Comparison of ENCODE assay signal across 8 cellular contexts in the genomic region with DNA sequence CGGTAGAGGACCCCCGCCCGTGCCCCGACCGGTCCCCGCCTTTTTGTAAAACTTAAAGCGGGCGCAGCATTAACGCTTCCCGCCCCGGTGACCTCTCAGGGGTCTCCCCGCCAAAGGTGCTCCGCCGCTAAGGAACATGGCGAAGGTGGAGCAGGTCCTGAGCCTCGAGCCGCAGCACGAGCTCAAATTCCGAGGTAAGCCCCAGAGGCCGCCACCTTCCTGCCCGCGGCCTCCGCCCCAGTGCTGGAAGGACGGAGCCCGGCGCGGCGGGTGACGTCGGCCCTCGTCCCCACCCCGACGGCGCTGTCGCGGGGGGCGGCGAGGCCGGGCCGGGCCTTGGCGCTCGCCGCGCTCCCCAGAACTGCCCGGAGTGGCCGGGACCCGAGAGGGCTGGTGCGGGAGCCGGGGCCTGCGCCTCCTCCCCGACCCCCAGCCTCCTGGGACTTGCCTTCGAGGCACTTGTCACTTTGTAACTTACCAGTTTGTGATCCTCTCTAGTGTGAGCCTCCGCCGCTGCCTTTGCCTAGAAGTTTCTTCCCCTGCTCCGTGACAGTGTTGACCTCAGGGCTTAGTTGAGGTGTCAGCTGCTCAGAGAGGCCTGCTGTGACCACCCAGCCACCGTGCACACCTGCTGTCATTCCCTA. TPM values are rescaled to one million over a fixed set of nuclear protein-coding genes. Genes with fewer than 3 reads are reported as not detected.
DNase-seq lines count a peak whose midpoint lies in the region; ATAC-seq and TF ChIP-seq lines count a peak whose summit lies in the region.

No MANE protein-coding gene starts in this region.

- H3K27ac Mint-ChIP-seq in activated CD4-positive, alpha-beta T cell treated with anti-CD3 and anti-CD28 coated beads, Interleukin-2, amount 10 ng/mL, durations not matched to agents 24 days and 14 days: peak overlapping the region; percentile 93

- DNase-seq in DMS53 (lab: John Stamatoyannopoulos, UW): peak; percentile 71
- no peak for DNase-seq in DMS53 treated with DMSO at 0.1 percent for 48 hours (lab: John Stamatoyannopoulos, UW; ENCODE audit: unreplicated experiment)
- peak; percentile 20 for DNase-seq in HT1080 (ENCODE audit: low read depth)
- peak; percentile 85 for DNase-seq in activated CD4-positive, alpha-beta T cell treated with anti-CD3 and anti-CD28 coated beads, Interleukin-2, amount 10 ng/mL, durations not matched to agents 24 days and 14 days
- DNase-seq in fibroblast of villous mesenchyme (ENCODE audit: low read depth): peak; percentile 47
- DNase-seq in NCI-H524 treated with DMSO at 0.1 percent for 48 hours (lab: John Stamatoyannopoulos, UW): no peak

- H3K4me1 ChIP-seq in neutrophil (ENCODE audit: control insufficient read depth in 1 of 2, insufficient read depth in 1 of 2, low read depth in 1 of 2, low read length in 1 of 2): peaks cover 34% of the 10 kb centered on the region in 2 experiments

- H3K36me3 Mint-ChIP-seq in activated CD4-positive, alpha-beta T cell treated with anti-CD3 and anti-CD28 coated beads, Interleukin-2, amount 10 ng/mL, durations not matched to agents 24 days and 14 days (ENCODE audit: low read depth): peaks cover 27% of the 10 kb centered on the region

- H3K27ac ChIP-seq in neutrophil: peak overlapping the region; percentile 92

- H3K9me3 Mint-ChIP-seq in activated CD4-positive, alpha-beta T cell treated with anti-CD3 and anti-CD28 coated beads, Interleukin-2, amount 10 ng/mL, durations not matched to agents 24 days and 14 days: no peaks in the 10 kb centered on the region

- peaks cover 9% of the 10 kb centered on the region for H3K27me3 Mint-ChIP-seq in activated CD4-positive, alpha-beta T cell treated with anti-CD3 and anti-CD28 coated beads, Interleukin-2, amount 10 ng/mL, durations not matched to agents 24 days and 14 days

- peak overlapping the region; percentile 89 for H3K4me3 Mint-ChIP-seq in activated CD4-positive, alpha-beta T cell treated with anti-CD3 and anti-CD28 coated beads, Interleukin-2, amount 10 ng/mL, durations not matched to agents 24 days and 14 days

- H3K4me1 Mint-ChIP-seq in activated CD4-positive, alpha-beta T cell treated with anti-CD3 and anti-CD28 coated beads, Interleukin-2, amount 10 ng/mL, durations not matched to agents 24 days and 14 days: peaks cover 33% of the 10 kb centered on the region

- H3K4me3 ChIP-seq in fibroblast of villous mesenchyme (ENCODE audit: low read depth, low read length) (peak overlapping the region; percentile 95), neutrophil (ENCODE audit: low read depth in 1 of 2, low read length in 1 of 2) (peak overlapping the region; percentile 84 to 94)

- TF ChIP-seq CTCF in fibroblast of villous mesenchyme (IDR thresholded peaks at IDR 0.05; ENCODE audit: insufficient read depth, low read depth, low read length) (no peak), neutrophil (IDR thresholded peaks at IDR 0.05) (peak; percentile 10)

- ATAC-seq in GM21526 (IDR thresholded peaks at IDR 0.05; ENCODE audit: low FRiP score, unreplicated experiment): peak; percentile 34

- intact Hi-C loops in activated CD4-positive, alpha-beta T cell treated with anti-CD3 and anti-CD28 coated beads, Interleukin-2, amount 10 ng/mL, durations not matched to agents 24 days and 14 days (cut with micrococcal nuclease): loop anchor here (1.0 to 5.0 kb wide), 5 partner anchors 19 to 997 kb away; partner anchors contain the start of genes RAB22A, RBM38 and STX16

- H3K9me3 ChIP-seq in neutrophil: no peaks in the 10 kb centered on the region

- peaks cover 11% of the 10 kb centered on the region for H3K36me3 ChIP-seq in neutrophil

- H3K27me3 ChIP-seq in neutrophil: peaks cover 17% of the 10 kb centered on the region

RNA-seq across cellular contexts. Expression of gene VAPB, which starts 0.4 kb away (rescaled TPM):
- total RNA-seq in HT1080 (2014; rRNA removed; shearing (Covaris generic)): 5.5 and 14.2 TPM in 2 replicates
- polyA plus RNA-seq in HT1080 (2015; cell fraction: cytosol; rRNA removed): 26.8 and 28.5 TPM in 2 replicates
- 24.9 and 26.9 TPM in 2 replicates for polyA plus RNA-seq in HT1080 (2015; cell fraction: nucleus; rRNA removed)
- 35.0 and 36.5 TPM in 2 replicates for total RNA-seq in activated CD4-positive, alpha-beta T cell treated with anti-CD3 and anti-CD28 coated beads, Interleukin-2, amount 10 ng/mL, durations not matched to agents 24 days and 14 days
- total RNA-seq in fibroblast of villous mesenchyme: 12.2 and 15.1 TPM in 2 replicates

Comparison
In these comparisons a context has a peak if more than half of its experiments do, and no peak if none do; other contexts are left out.
1. DNase-seq: peak in DMS53 (single experiment), HT1080 (single experiment), activated CD4-positive, alpha-beta T cell treated with anti-CD3 and anti-CD28 coated beads, Interleukin-2, amount 10 ng/mL, durations not matched to agents 24 days and 14 days (single experiment) and fibroblast of villous mesenchyme (single experiment); none in DMS53 treated with DMSO at 0.1 percent for 48 hours (single experiment) and NCI-H524 treated with DMSO at 0.1 percent for 48 hours (single experiment).